In genomic region chr2:174610243-174610995, GRCh38 we compare ENCODE assay signal across 11 cellular contexts. TPM values are rescaled to one million over a fixed set of nuclear protein-coding genes. Genes with fewer than 3 reads are reported as not detected.
DNase-seq lines count a peak whose midpoint lies in the region; ATAC-seq, FAIRE-seq and TF ChIP-seq lines count a peak whose summit lies in the region.
"Had no signal": no experiment of that assay in that cellular context is flagged by ENCODE, and none has a peak within 500 bp of the region (broad histone marks: within the 10 kb centered on the region; RNA-seq: fewer than 3 reads in every experiment).

No MANE protein-coding gene starts in this region.

- FAIRE-seq in kidney (lab: Jason Lieb, UNC) = no peak

- H3K4me3 Mint-ChIP-seq in activated CD4-positive, alpha-beta memory T cell treated with anti-CD3 and anti-CD28 coated beads, Interleukin-2, amount 10 ng/mL, durations not matched to agents 7 days and 5 days = peak overlapping the region; percentile 46
- peak overlapping the region; percentile 70 for H3K4me3 Mint-ChIP-seq in natural killer cell

- H3K36me3 Mint-ChIP-seq in activated CD4-positive, alpha-beta memory T cell treated with anti-CD3 and anti-CD28 coated beads, Interleukin-2, amount 10 ng/mL, durations not matched to agents 7 days and 5 days (ENCODE audit: low read depth) = peaks cover 76% of the 10 kb centered on the region
- peaks cover 12% of the 10 kb centered on the region for H3K36me3 Mint-ChIP-seq in natural killer cell

- H3K27me3 ChIP-seq in right cardiac atrium (ENCODE audit: control insufficient read depth, insufficient read depth) = no peaks in the 10 kb centered on the region

- no peaks in the 10 kb centered on the region for H3K27me3 Mint-ChIP-seq in activated CD4-positive, alpha-beta memory T cell treated with anti-CD3 and anti-CD28 coated beads, Interleukin-2, amount 10 ng/mL, durations not matched to agents 7 days and 5 days
- H3K27me3 Mint-ChIP-seq in natural killer cell (ENCODE audit: low read depth in 2 of 2) = no peaks in the 10 kb centered on the region

- TF ChIP-seq CTCF in natural killer cell (IDR thresholded peaks at IDR 0.05) (no peak), kidney (IDR thresholded peaks at IDR 0.05; ENCODE audit: borderline replicate concordance, extremely low read depth, insufficient read depth) (no peak)

- 57% methylated on average over 7 of the region's 7 CpGs for WGBS in right cardiac atrium

- no peaks in the 10 kb centered on the region for H3K36me3 ChIP-seq in kidney (ENCODE audit: control insufficient read depth in 1 of 2, insufficient read depth in 2 of 2, low read length in 2 of 2)

- H3K27ac ChIP-seq in right cardiac atrium (ENCODE audit: low read length) (no peak overlapping the region), kidney (ENCODE audit: low read depth in 2 of 2, low read length in 2 of 2) (no peak overlapping the region)

- no peaks in the 10 kb centered on the region for H3K9me3 ChIP-seq in right cardiac atrium (ENCODE audit: control insufficient read depth, low read length)
- H3K9me3 ChIP-seq in kidney (ENCODE audit: control insufficient read depth in 1 of 2, low read length in 2 of 2) = no peaks in the 10 kb centered on the region

- no peaks in the 10 kb centered on the region for H3K9me3 Mint-ChIP-seq in activated CD4-positive, alpha-beta memory T cell treated with anti-CD3 and anti-CD28 coated beads, Interleukin-2, amount 10 ng/mL, durations not matched to agents 7 days and 5 days
- no peaks in the 10 kb centered on the region for H3K9me3 Mint-ChIP-seq in natural killer cell

- CTCF ChIA-PET in activated CD4-positive, alpha-beta memory T cell treated with anti-CD3 and anti-CD28 coated beads, Interleukin-2, amount 10 ng/mL, durations not matched to agents 7 days and 5 days (lab: Charles Lee) = interaction anchor here (0.9 to 15.3 kb wide), 4 partner anchors 16 to 138 kb away, joined by 3 to 162 read pairs (median 14); no protein-coding TSS in a partner anchor

- peak; percentile 39 for ATAC-seq in HG03095 (IDR thresholded peaks at IDR 0.05; ENCODE audit: unreplicated experiment)
- ATAC-seq in natural killer cell = peak; percentile 44 to 67 (median 63)
- no peak for ATAC-seq in right cardiac atrium
- ATAC-seq in left ventricle myocardium superior = no peak

- intact Hi-C loops in natural killer cell (cut with micrococcal nuclease) = no loop called here
- intact Hi-C loops in right cardiac atrium (cut with DNase I) = no loop called here
- intact Hi-C loops in kidney (cut with DNase I) = no loop called here
- intact Hi-C loops in left ventricle myocardium superior (cut with micrococcal nuclease) = no loop called here

- H3K4me1 ChIP-seq in right cardiac atrium (ENCODE audit: control insufficient read depth, insufficient read depth, low read length) (peaks cover 6% of the 10 kb centered on the region), kidney (ENCODE audit: control insufficient read depth in 1 of 2, insufficient read depth in 1 of 2, low read depth in 1 of 2, low read length in 2 of 2) (peaks cover 10 to 16% of the 10 kb centered on the region in 2 donors)

- H3K4me3 ChIP-seq in right cardiac atrium (ENCODE audit: low read length) (no peak overlapping the region), kidney (ENCODE audit: low read length in 2 of 2) (no peak overlapping the region)

- H3K27ac Mint-ChIP-seq in activated CD4-positive, alpha-beta memory T cell treated with anti-CD3 and anti-CD28 coated beads, Interleukin-2, amount 10 ng/mL, durations not matched to agents 7 days and 5 days = peak overlapping the region; percentile 93
- H3K27ac Mint-ChIP-seq in natural killer cell = peak overlapping the region; percentile 86 to 93

- no peak overlapping the region for H3K9ac ChIP-seq in kidney (ENCODE audit: low read length in 2 of 2)

- peaks cover 93% of the 10 kb centered on the region for H3K4me1 Mint-ChIP-seq in activated CD4-positive, alpha-beta memory T cell treated with anti-CD3 and anti-CD28 coated beads, Interleukin-2, amount 10 ng/mL, durations not matched to agents 7 days and 5 days
- H3K4me1 Mint-ChIP-seq in natural killer cell = peaks cover 60 to 63% of the 10 kb centered on the region in 2 donors

- peak; percentile 8 for DNase-seq in GF-D8 (lab: John Stamatoyannopoulos, UW)
- DNase-seq in activated CD4-positive, alpha-beta memory T cell treated with anti-CD3 and anti-CD28 coated beads, Interleukin-2, amount 10 ng/mL, durations not matched to agents 7 days and 5 days = no peak
- no peak for DNase-seq in natural killer cell
- no peak for DNase-seq in hippocampal formation (lab: John Stamatoyannopoulos, UW)
- DNase-seq in right cardiac atrium = no peak
- no peak for DNase-seq in kidney
- no peak for DNase-seq in left ventricle myocardium superior
- DNase-seq: activated effector memory CD4-positive, alpha-beta T cell treated with anti-CD3 and anti-CD28 coated beads, Interleukin-2, amount 50 U/mL, for 16 hours; EL; stimulated activated CD4-positive, alpha-beta T cell treated with anti-CD3 and anti-CD28 coated beads, Interleukin-4, amount 100 ng/mL, for 4 hours had no signal

- POLR2A ChIA-PET in activated CD4-positive, alpha-beta memory T cell treated with anti-CD3 and anti-CD28 coated beads, Interleukin-2, amount 10 ng/mL, durations not matched to agents 7 days and 5 days (lab: Charles Lee) = interaction anchor here (0.9 to 17.1 kb wide), 5 partner anchors 8 to 71 kb away, joined by 3 to 444 read pairs (median 22); partner anchors contain the start of gene WIPF1

RNA-seq across cellular contexts. Expression of gene WIPF1, which starts 12.8 kb away (rescaled TPM):
- 100 to 1,000 TPM; 574 to 590 TPM for total RNA-seq in activated CD4-positive, alpha-beta memory T cell treated with anti-CD3 and anti-CD28 coated beads, Interleukin-2, amount 10 ng/mL, durations not matched to agents 7 days and 5 days
- total RNA-seq in natural killer cell (100 to 1,000 TPM; 508 to 640 (median 555) TPM), right cardiac atrium (10 to 100 TPM; 20.3 to 30.0 (median 27.7) TPM), kidney (55.0 TPM), left ventricle myocardium superior (15.2 TPM)
- polyA plus RNA-seq in right cardiac atrium (12.2 TPM), kidney (ENCODE audit: insufficient read depth, low read depth, low replicate concordance) (11.7 TPM)

Comparison
In these comparisons a context has a peak if more than half of its experiments do, and no peak if none do; other contexts are left out.
1. ATAC-seq: peak in HG03095 (single experiment) and natural killer cell (3 of 3); none in right cardiac atrium (0 of 2) and left ventricle myocardium superior (single experiment).